ENCODE assay signal across 17 cellular contexts in the genomic region with DNA sequence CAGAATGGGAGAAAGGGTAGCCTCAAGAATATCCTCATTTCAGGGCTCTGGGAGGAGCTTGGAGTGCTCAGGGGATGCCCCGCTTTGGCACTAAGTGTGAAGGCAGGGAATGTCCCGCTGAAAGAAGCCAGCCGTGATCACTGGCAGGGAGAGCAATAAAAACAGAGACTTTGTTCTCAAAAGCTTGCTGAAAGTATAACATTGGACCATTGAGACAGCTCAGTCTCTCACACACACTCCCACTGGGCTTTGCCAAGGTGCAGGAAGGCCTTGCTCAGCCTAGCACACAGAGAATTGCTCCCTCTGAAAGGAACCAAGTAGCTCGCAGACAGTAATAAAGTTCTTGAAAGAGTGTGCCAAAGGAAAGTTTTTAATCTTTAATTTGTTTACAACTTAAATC.
"Had no signal": no experiment of that assay in that cellular context is flagged by ENCODE, and none has a peak within 500 bp of the region (broad histone marks: within the 10 kb centered on the region; RNA-seq: fewer than 3 reads in every experiment).

No MANE protein-coding gene starts in this region.

- DNase-seq: natural killer cell; occipital lobe; ovary; right cardiac atrium; right lobe of liver; sigmoid colon; small intestine; stimulated activated CD4-positive, alpha-beta T cell treated with anti-CD3 and anti-CD28 coated beads, Interleukin-15, amount 100 ng/mL, for 24 hours; stimulated activated CD4-positive, alpha-beta T cell treated with anti-CD3 and anti-CD28 coated beads, Interleukin-2, amount 100 ng/mL, for 24 hours; stimulated activated CD4-positive, alpha-beta T cell treated with anti-CD3 and anti-CD28 coated beads, Interleukin-2, amount 100 ng/mL, for 48 hours; stimulated activated CD4-positive, alpha-beta T cell treated with anti-CD3 and anti-CD28 coated beads, Interleukin-4, amount 100 ng/mL, for 24 hours; stimulated activated naive B cell treated with anti-CD40 and anti-IgM and Interleukin-4, amounts not matched to agents 10 μg/mL and 1 μg/mL and 100 μg/mL, for 72 hours; stimulated activated naive CD4-positive, alpha-beta T cell treated with Interleukin-2 at 50 U/mL for 16 hours; stomach; thyroid gland; trophoblast cell; upper lobe of left lung had no signal
